1 cellular context compared by ENCODE assay signal in genomic region chr13:72567566-72567965, GRCh38.
TF ChIP-seq lines count a peak whose summit lies in the region.

No MANE protein-coding gene starts in this region.

TF ChIP-seq in GM23338, 12 proteins besides CTCF, POLR2A, EP300 and RAD21:
- TF ChIP-seq REST (IDR thresholded peaks at IDR 0.05; ENCODE audit: unreplicated experiment), result no peak
- no peak for TF ChIP-seq STAT1 (IDR thresholded peaks at IDR 0.05; ENCODE audit: unreplicated experiment)
- TF ChIP-seq POLR2AphosphoS5 (IDR thresholded peaks at IDR 0.05; ENCODE audit: low read depth), result no peak
- no peak for TF ChIP-seq CREB1 (CRISPR knock-in tag; IDR thresholded peaks at IDR 0.05; ENCODE audit: low read depth)
TF ChIP-seq in GM23338: peak in this region for 0.
